ENCODE assay signal across 26 cellular contexts in the genomic region with DNA sequence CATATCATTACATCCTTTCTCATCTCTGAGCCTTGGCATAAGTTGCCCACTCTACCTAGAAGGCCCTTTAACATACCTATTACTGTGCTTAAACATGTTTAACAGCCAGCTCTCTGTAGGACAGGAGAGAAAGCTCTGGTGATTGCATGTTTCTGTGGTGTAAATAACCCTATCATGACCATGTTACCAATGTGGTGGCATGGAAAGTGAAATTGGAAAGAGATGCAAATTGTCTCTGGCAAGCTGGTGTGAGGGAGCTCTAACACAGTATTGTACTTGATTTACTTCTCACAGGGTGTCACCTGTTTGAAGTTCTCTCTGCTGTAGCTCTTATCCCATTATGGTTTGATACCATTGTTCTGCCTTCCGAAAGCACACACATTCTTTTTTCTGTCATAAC.
DNase-seq lines count a peak whose midpoint lies in the region; ATAC-seq and TF ChIP-seq lines count a peak whose summit lies in the region.
"Had no signal": no experiment of that assay in that cellular context is flagged by ENCODE, and none has a peak within 500 bp of the region (broad histone marks: within the 10 kb centered on the region; RNA-seq: fewer than 3 reads in every experiment).

No MANE protein-coding gene starts in this region.

- H3K27ac ChIP-seq in CD8-positive, alpha-beta T cell (ENCODE audit: low read depth, low read length), result no peak overlapping the region
- H3K27ac ChIP-seq: parathyroid adenoma, SK-N-MC, transverse colon had no signal

- no peak overlapping the region for H3K4me3 ChIP-seq in CD8-positive, alpha-beta T cell (ENCODE audit: low read depth, low read length)
- H3K4me3 ChIP-seq: HAP-1, SK-N-MC, transverse colon had no signal

- ATAC-seq in GM18858 (IDR thresholded peaks at IDR 0.05; ENCODE audit: unreplicated experiment) (peak; percentile 52), GM19467 (IDR thresholded peaks at IDR 0.05; ENCODE audit: unreplicated experiment) (peak; percentile 66), HG02938 (IDR thresholded peaks at IDR 0.05; ENCODE audit: unreplicated experiment) (peak; percentile 65), HG03469 (IDR thresholded peaks at IDR 0.05; ENCODE audit: unreplicated experiment) (peak; percentile 60)
- no peak for ATAC-seq in CD8-positive, alpha-beta T cell
- ATAC-seq: activated CD8-positive, alpha-beta T cell treated with anti-CD3 and anti-CD28 coated beads, Interleukin-2, amount 10 ng/mL, durations not matched to agents 7 days and 5 days; left cardiac atrium; naive thymus-derived CD8-positive, alpha-beta T cell had no signal

- no peaks in the 10 kb centered on the region for H3K36me3 ChIP-seq in CD8-positive, alpha-beta T cell (ENCODE audit: insufficient read depth, low read length)
- H3K36me3 ChIP-seq: HAP-1, transverse colon had no signal

- TF ChIP-seq CTCF in CD8-positive, alpha-beta T cell (IDR thresholded peaks at IDR 0.05), result no peak
- no peak for TF ChIP-seq CTCF in progenitor cell of endocrine pancreas (IDR thresholded peaks at IDR 0.05; ENCODE audit: unreplicated experiment)

- H3K9me3 Mint-ChIP-seq in CD8-positive, alpha-beta T cell, result no peaks in the 10 kb centered on the region
- H3K9me3 Mint-ChIP-seq in progenitor cell of endocrine pancreas (ENCODE audit: low read depth), result no peaks in the 10 kb centered on the region
- H3K9me3 Mint-ChIP-seq: activated naive CD4-positive, alpha-beta T cell treated with anti-CD3 and anti-CD28 coated beads, Interleukin-2, amount 50 U/mL, for 24 hours; naive thymus-derived CD8-positive, alpha-beta T cell had no signal

- no peaks in the 10 kb centered on the region for H3K4me1 ChIP-seq in CD8-positive, alpha-beta T cell (ENCODE audit: insufficient read depth, low read length)
- H3K4me1 ChIP-seq: HAP-1, parathyroid adenoma, transverse colon had no signal

- POLR2A ChIA-PET in CD8-positive, alpha-beta T cell (lab: Charles Lee), result no interaction called here

- no peaks in the 10 kb centered on the region for H3K27me3 ChIP-seq in CD8-positive, alpha-beta T cell (ENCODE audit: insufficient read depth, low read length)
- H3K27me3 ChIP-seq: transverse colon had no signal

- no peaks in the 10 kb centered on the region for H3K36me3 Mint-ChIP-seq in CD8-positive, alpha-beta T cell
- H3K36me3 Mint-ChIP-seq in progenitor cell of endocrine pancreas (ENCODE audit: insufficient read depth), result no peaks in the 10 kb centered on the region
- H3K36me3 Mint-ChIP-seq: activated naive CD4-positive, alpha-beta T cell treated with anti-CD3 and anti-CD28 coated beads, Interleukin-2, amount 50 U/mL, for 24 hours; CD4-positive, alpha-beta memory T cell; IgD-negative memory B cell; naive thymus-derived CD8-positive, alpha-beta T cell had no signal

- CTCF ChIA-PET in CD8-positive, alpha-beta T cell (lab: Charles Lee), result no interaction called here

- no peaks in the 10 kb centered on the region for H3K9me3 ChIP-seq in CD8-positive, alpha-beta T cell (ENCODE audit: low read length)
- H3K9me3 ChIP-seq: HAP-1, transverse colon had no signal

- no peak overlapping the region for H3K27ac Mint-ChIP-seq in CD8-positive, alpha-beta T cell
- H3K27ac Mint-ChIP-seq in progenitor cell of endocrine pancreas, result no peak overlapping the region
- H3K27ac Mint-ChIP-seq: activated CD8-positive, alpha-beta T cell treated with anti-CD3 and anti-CD28 coated beads, Interleukin-2, amount 10 ng/mL, durations not matched to agents 7 days and 5 days; activated naive CD4-positive, alpha-beta T cell treated with anti-CD3 and anti-CD28 coated beads, Interleukin-2, amount 50 U/mL, for 24 hours; CD4-positive, alpha-beta memory T cell; IgD-negative memory B cell; naive thymus-derived CD8-positive, alpha-beta T cell had no signal

- no peaks in the 10 kb centered on the region for H3K27me3 Mint-ChIP-seq in CD8-positive, alpha-beta T cell (ENCODE audit: low read depth)
- no peaks in the 10 kb centered on the region for H3K27me3 Mint-ChIP-seq in progenitor cell of endocrine pancreas
- H3K27me3 Mint-ChIP-seq: activated naive CD4-positive, alpha-beta T cell treated with anti-CD3 and anti-CD28 coated beads, Interleukin-2, amount 50 U/mL, for 24 hours; CD4-positive, alpha-beta memory T cell; IgD-negative memory B cell had no signal

- intact Hi-C loops in CD8-positive, alpha-beta T cell (cut with DNase I, micrococcal nuclease), result no loop called here

- no peak for DNase-seq in CD1c-positive myeloid dendritic cell (ENCODE audit: extremely low spot score)
- no peak for DNase-seq in CD8-positive, alpha-beta T cell
- DNase-seq in progenitor cell of endocrine pancreas (ENCODE audit: low spot score, unreplicated experiment), result no peak
- no peak for DNase-seq in activated CD4-positive, alpha-beta T cell treated with anti-CD3 and anti-CD28 coated beads for 1 hour
- DNase-seq: activated CD4-positive, CD25-positive, alpha-beta regulatory T cell; activated CD8-positive, alpha-beta T cell treated with anti-CD3 and anti-CD28 coated beads, Interleukin-2, amount 10 ng/mL, durations not matched to agents 7 days and 5 days; activated T-cell treated with anti-CD3 and anti-CD28 coated beads, Interleukin-2, amount 50 U/mL, for 48 hours; CD4-positive, alpha-beta memory T cell; DMS53; left cardiac atrium; mesendoderm; naive thymus-derived CD8-positive, alpha-beta T cell; NCI-H1694 treated with DMSO at 0.1 percent for 48 hours; NCI-H226; stimulated activated naive CD4-positive, alpha-beta T cell treated with Interleukin-2 at 50 U/mL for 16 hours; T-helper 9 cell; transverse colon had no signal

- H3K4me3 Mint-ChIP-seq in CD8-positive, alpha-beta T cell, result no peak overlapping the region
- H3K4me3 Mint-ChIP-seq in progenitor cell of endocrine pancreas (ENCODE audit: low read depth), result no peak overlapping the region
- H3K4me3 Mint-ChIP-seq: activated CD8-positive, alpha-beta T cell treated with anti-CD3 and anti-CD28 coated beads, Interleukin-2, amount 10 ng/mL, durations not matched to agents 7 days and 5 days; activated naive CD4-positive, alpha-beta T cell treated with anti-CD3 and anti-CD28 coated beads, Interleukin-2, amount 50 U/mL, for 24 hours; CD4-positive, alpha-beta memory T cell; IgD-negative memory B cell; naive thymus-derived CD8-positive, alpha-beta T cell had no signal

- H3K4me1 Mint-ChIP-seq in CD8-positive, alpha-beta T cell (ENCODE audit: low read depth), result no peaks in the 10 kb centered on the region
- no peaks in the 10 kb centered on the region for H3K4me1 Mint-ChIP-seq in progenitor cell of endocrine pancreas (ENCODE audit: low read depth)
- H3K4me1 Mint-ChIP-seq: activated naive CD4-positive, alpha-beta T cell treated with anti-CD3 and anti-CD28 coated beads, Interleukin-2, amount 50 U/mL, for 24 hours; CD4-positive, alpha-beta memory T cell; IgD-negative memory B cell; naive thymus-derived CD8-positive, alpha-beta T cell had no signal
